ENCODE assay signal across 9 cellular contexts in the genomic region with DNA sequence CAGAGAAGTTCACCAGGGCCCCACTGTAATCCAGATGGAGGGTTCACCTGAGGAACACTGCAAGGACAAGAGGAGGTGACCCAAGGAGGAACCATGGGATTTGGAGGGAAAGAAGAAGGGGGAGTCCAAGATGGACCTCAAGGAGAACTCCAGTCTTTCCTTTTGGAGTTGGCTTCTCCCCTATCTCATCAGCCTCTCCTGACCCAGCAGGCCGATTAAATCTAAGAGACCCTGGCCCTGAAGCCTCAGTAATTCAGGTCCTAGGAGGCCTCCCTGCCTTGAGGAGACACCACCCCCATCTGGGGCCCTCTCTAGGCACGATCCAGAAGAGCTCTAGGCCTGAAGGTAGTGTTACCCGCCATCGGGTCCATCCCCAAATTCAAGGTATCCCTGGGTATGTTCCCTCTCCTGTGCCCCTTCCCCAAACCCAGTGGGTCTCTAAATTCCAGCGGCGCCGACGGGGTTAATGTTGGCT. TPM values are rescaled to one million over a fixed set of nuclear protein-coding genes. Genes with fewer than 3 reads are reported as not detected.
A peak's percentile ranks its signal among the peaks of the same experiment; 100 is the strongest.
DNase-seq lines count a peak whose midpoint lies in the region; ATAC-seq and TF ChIP-seq lines count a peak whose summit lies in the region.
"Had no signal": no experiment of that assay in that cellular context is flagged by ENCODE, and none has a peak within 500 bp of the region (broad histone marks: within the 10 kb centered on the region; RNA-seq: fewer than 3 reads in every experiment).

No MANE protein-coding gene starts in this region.

- peaks cover 70% of the 10 kb centered on the region for H3K4me1 Mint-ChIP-seq in activated naive CD4-positive, alpha-beta T cell treated with anti-CD3 and anti-CD28 coated beads, Interleukin-2, amount 10 ng/mL, durations not matched to agents 7 days and 5 days

- peak overlapping the region; percentile 86 for H3K27ac Mint-ChIP-seq in activated naive CD4-positive, alpha-beta T cell treated with anti-CD3 and anti-CD28 coated beads, Interleukin-2, amount 10 ng/mL, durations not matched to agents 7 days and 5 days

- intact Hi-C loops in ascending aorta (cut with DNase I): no loop called here

- H3K27ac ChIP-seq in ascending aorta (no peak overlapping the region), mesodermal cell (ENCODE audit: low read depth, low read length, severe bottlenecking) (no peak overlapping the region), thoracic aorta (no peak overlapping the region)

- WGBS in mesodermal cell (ENCODE audit: insufficient coverage in 2 of 2), 2 experiments: 16 to 24% methylated on average over 8 of the region's 8 CpGs

- H3K27me3 ChIP-seq in ascending aorta (peaks cover 10% of the 10 kb centered on the region), thoracic aorta (replicated peaks; ENCODE audit: insufficient read depth) (peaks cover 14% of the 10 kb centered on the region)

- no peaks in the 10 kb centered on the region for H3K9me3 Mint-ChIP-seq in activated naive CD4-positive, alpha-beta T cell treated with anti-CD3 and anti-CD28 coated beads, Interleukin-2, amount 10 ng/mL, durations not matched to agents 7 days and 5 days

- H3K36me3 ChIP-seq in ascending aorta (no peaks in the 10 kb centered on the region), mesodermal cell (ENCODE audit: control insufficient read depth, insufficient read depth, low read length) (no peaks in the 10 kb centered on the region), thoracic aorta (no peaks in the 10 kb centered on the region)
- H3K36me3 ChIP-seq: WERI-Rb-1 had no signal

- TF ChIP-seq CTCF in ascending aorta (IDR thresholded peaks at IDR 0.05) (no peak), thoracic aorta (IDR thresholded peaks at IDR 0.05) (no peak)

- H3K4me3 ChIP-seq in ascending aorta: peak overlapping the region; percentile 46 to 64
- H3K4me3 ChIP-seq in mesodermal cell (ENCODE audit: extremely low read depth, insufficient read depth, low read length, poor library complexity, severe bottlenecking): peak overlapping the region; percentile 39
- H3K4me3 ChIP-seq in thoracic aorta: peak overlapping the region; percentile 73

- H3K4me3 Mint-ChIP-seq in activated naive CD4-positive, alpha-beta T cell treated with anti-CD3 and anti-CD28 coated beads, Interleukin-2, amount 10 ng/mL, durations not matched to agents 7 days and 5 days: peak overlapping the region; percentile 63

- H3K4me1 ChIP-seq in ascending aorta (peaks cover 7 to 8% of the 10 kb centered on the region in 2 donors), mesodermal cell (ENCODE audit: control insufficient read depth, insufficient read depth, low read length, poor library complexity, severe bottlenecking) (peaks cover 28% of the 10 kb centered on the region), thoracic aorta (ENCODE audit: control insufficient read depth in 1 of 2, low read depth in 2 of 2) (peaks cover 6 to 14% of the 10 kb centered on the region in 2 donors)

- ATAC-seq in thoracic aorta (ENCODE audit: insufficient number of reproducible peaks, low FRiP score, low read depth) (no peak), HG03378 (IDR thresholded peaks at IDR 0.05; ENCODE audit: unreplicated experiment) (no peak)

- H3K9me3 ChIP-seq in ascending aorta (no peaks in the 10 kb centered on the region), mesodermal cell (ENCODE audit: control insufficient read depth, low read length) (no peaks in the 10 kb centered on the region), thoracic aorta (no peaks in the 10 kb centered on the region)

- no peak for DNase-seq in activated naive CD4-positive, alpha-beta T cell treated with anti-CD3 and anti-CD28 coated beads, Interleukin-2, amount 10 ng/mL, durations not matched to agents 7 days and 5 days
- no peak for DNase-seq in activated naive CD4-positive, alpha-beta T cell (lab: John Stamatoyannopoulos, UW)
- DNase-seq in ascending aorta (ENCODE audit: low spot score in 2 of 2) (no peak), thoracic aorta (ENCODE audit: low spot score) (no peak)
- no peak for DNase-seq in central memory CD4-positive, alpha-beta T cell
- no peak for DNase-seq in effector CD8-positive, alpha-beta T cell (lab: John Stamatoyannopoulos, UW)
- DNase-seq: WERI-Rb-1 had no signal

- CTCF ChIA-PET in activated naive CD4-positive, alpha-beta T cell treated with anti-CD3 and anti-CD28 coated beads, Interleukin-2, amount 10 ng/mL, durations not matched to agents 7 days and 5 days (lab: Charles Lee): interaction anchor here (1.5 to 3.0 kb wide), 3 partner anchors 13 to 16 kb away, joined by 5 to 17 read pairs (median 6); partner anchors contain the start of gene DGKZ

- H3K36me3 Mint-ChIP-seq in activated naive CD4-positive, alpha-beta T cell treated with anti-CD3 and anti-CD28 coated beads, Interleukin-2, amount 10 ng/mL, durations not matched to agents 7 days and 5 days: peaks cover 5% of the 10 kb centered on the region

- peaks cover 88% of the 10 kb centered on the region for H3K27me3 Mint-ChIP-seq in activated naive CD4-positive, alpha-beta T cell treated with anti-CD3 and anti-CD28 coated beads, Interleukin-2, amount 10 ng/mL, durations not matched to agents 7 days and 5 days

RNA-seq across cellular contexts. Expression of gene DGKZ, which starts 15.1 kb away (rescaled TPM):
- total RNA-seq in ascending aorta: 123 TPM
- 58.8 TPM for polyA plus RNA-seq in mesodermal cell (2013, experiment 1 of 2)
- 45.7 TPM for polyA plus RNA-seq in mesodermal cell (2013, experiment 2 of 2)
- total RNA-seq in thoracic aorta: 10 to 100 TPM; 40.6 to 68.2 TPM

RNA-seq across cellular contexts. Expression of gene MDK, which starts 49.3 kb away (rescaled TPM):
- total RNA-seq in ascending aorta (93.3 TPM), thoracic aorta (10 to 100 TPM; 13.5 to 21.0 TPM)
- 1,793 TPM for polyA plus RNA-seq in mesodermal cell (2013, experiment 1 of 2)
- polyA plus RNA-seq in mesodermal cell (2013, experiment 2 of 2): 1,702 TPM

RNA-seq across cellular contexts. Expression of gene CREB3L1, which starts 54.7 kb away (rescaled TPM):
- total RNA-seq in ascending aorta (11.4 TPM), thoracic aorta (1 to 10 TPM; 3.0 to 7.6 TPM)
- polyA plus RNA-seq in mesodermal cell (2013, experiment 1 of 2): 65.3 TPM
- 63.9 TPM for polyA plus RNA-seq in mesodermal cell (2013, experiment 2 of 2)

RNA-seq across cellular contexts. Expression of gene CHRM4, which starts 59.4 kb away (rescaled TPM):
- not detected for total RNA-seq in ascending aorta
- not detected for polyA plus RNA-seq in mesodermal cell (2013, experiment 1 of 2)
- 0.56 TPM for polyA plus RNA-seq in mesodermal cell (2013, experiment 2 of 2)
- total RNA-seq in thoracic aorta: 1 to 10 TPM in 1 of 2 donors, not detected in 1; 1.8 TPM
